In the genomic region with DNA sequence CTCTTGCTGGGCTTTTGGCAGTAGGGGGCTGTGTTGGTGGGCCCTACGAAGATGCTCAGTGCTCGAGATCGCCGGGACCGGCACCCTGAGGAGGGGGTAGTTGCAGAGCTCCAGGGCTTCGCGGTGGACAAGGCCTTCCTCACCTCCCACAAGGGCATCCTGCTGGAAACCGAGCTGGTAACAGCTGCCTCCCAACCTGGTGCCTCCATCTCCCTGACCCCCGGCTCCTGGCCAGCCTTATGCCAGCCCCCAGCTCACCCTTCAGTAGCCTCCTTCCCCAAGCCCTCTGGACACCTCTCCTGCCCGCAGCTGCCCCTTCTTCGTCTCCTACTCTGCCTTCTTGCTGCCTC, we compare ENCODE assay signal across 1 cellular context.
TF ChIP-seq lines count a peak whose summit lies in the region.

No MANE protein-coding gene starts in this region.

TF ChIP-seq in IMR-90, 13 proteins besides CTCF, POLR2A, EP300 and RAD21:
- TF ChIP-seq SMC3 (IDR thresholded peaks at IDR 0.05; ENCODE audit: low read depth, low read length) (no peak), CEBPB (IDR thresholded peaks at IDR 0.05; ENCODE audit: low read depth, low read length) (no peak), FOS (IDR thresholded peaks at IDR 0.05; ENCODE audit: low read depth, low read length) (no peak), NFE2L2 (IDR thresholded peaks at IDR 0.05; ENCODE audit: low read depth, low read length) (no peak)
TF ChIP-seq in IMR-90: peak in this region for 0.
